21 cellular contexts compared by ENCODE assay signal in genomic region chr6:169638915-169639314, GRCh38.
DNase-seq lines count a peak whose midpoint lies in the region; ATAC-seq and TF ChIP-seq lines count a peak whose summit lies in the region.
"Had no signal": no experiment of that assay in that cellular context is flagged by ENCODE, and none has a peak within 500 bp of the region (broad histone marks: within the 10 kb centered on the region; RNA-seq: fewer than 3 reads in every experiment).

No MANE protein-coding gene starts in this region.

- no peaks in the 10 kb centered on the region for H3K4me1 Mint-ChIP-seq in effector memory CD8-positive, alpha-beta T cell (ENCODE audit: low read depth in 2 of 2)
- H3K4me1 Mint-ChIP-seq: CD8-positive, alpha-beta memory T cell had no signal

- H3K36me3 ChIP-seq in DND-41 (ENCODE audit: insufficient read depth, low read length): peaks cover 9% of the 10 kb centered on the region; the same call in 1 of the 2 replicates
- no peaks in the 10 kb centered on the region; a peak in 1 of 4 replicates for H3K36me3 ChIP-seq in HCT116 (ENCODE audit: control insufficient read depth in 1 of 2, insufficient read depth in 2 of 2, low read length in 2 of 2)
- H3K36me3 ChIP-seq in trophoblast cell (ENCODE audit: control insufficient read depth in 1 of 2, insufficient read depth in 2 of 2, low read length in 2 of 2): peaks cover 6 to 13% of the 10 kb centered on the region in 2 experiments

- H3K4ac ChIP-seq in trophoblast cell (ENCODE audit: low read depth, low read length): no peak overlapping the region

- no peak overlapping the region for H2AK5ac ChIP-seq in trophoblast cell (ENCODE audit: low read length)

- no CpG with 5 or more reads among the region's 19 CpGs for WGBS in trophoblast cell (ENCODE audit: extremely low coverage, insufficient coverage, insufficient read length)

- H3K27ac ChIP-seq in DND-41 (ENCODE audit: low read length) (no peak overlapping the region), HCT116 (ENCODE audit: low read depth, low read length) (no peak overlapping the region), trophoblast cell (ENCODE audit: low read depth, low read length) (no peak overlapping the region)
- H3K27ac ChIP-seq: KMS-11 had no signal

- H3K9me3 ChIP-seq in DND-41 (ENCODE audit: insufficient read depth, low read length, severe bottlenecking): no peaks in the 10 kb centered on the region
- H3K9me3 ChIP-seq in HCT116 (ENCODE audit: control insufficient read depth in 1 of 2, insufficient read depth in 1 of 2, low read depth in 1 of 2, low read length in 2 of 2): no peaks in the 10 kb centered on the region
- H3K9me3 ChIP-seq in trophoblast cell (ENCODE audit: insufficient read depth, low read depth, low read length): peaks cover 1% of the 10 kb centered on the region

- H3K9ac ChIP-seq in DND-41 (ENCODE audit: low read depth, low read length): no peak overlapping the region
- no peak overlapping the region for H3K9ac ChIP-seq in HCT116 (ENCODE audit: low read length)
- H3K9ac ChIP-seq in trophoblast cell (ENCODE audit: low read length): no peak overlapping the region
- H3K9ac ChIP-seq: KMS-11 had no signal

- H2BK5ac ChIP-seq in trophoblast cell (ENCODE audit: low read depth, low read length, poor library complexity): no peak overlapping the region

- H3K9me2 ChIP-seq in HCT116 (ENCODE audit: insufficient read depth): no peaks in the 10 kb centered on the region

- no peak overlapping the region for H3K4me3 Mint-ChIP-seq in effector memory CD8-positive, alpha-beta T cell

- no peak overlapping the region for H3K23ac ChIP-seq in trophoblast cell (ENCODE audit: low read length)

- BruUV-seq in HCT116 (replicated peaks; lab: Mats Ljungman, UMichigan): no TSS peak

- no peak overlapping the region for H3K4me2 ChIP-seq in DND-41 (ENCODE audit: insufficient read depth, low read length)
- no peak overlapping the region for H3K4me2 ChIP-seq in HCT116 (ENCODE audit: low read length)
- H3K4me2 ChIP-seq in trophoblast cell (ENCODE audit: low read length): no peak overlapping the region
- H3K4me2 ChIP-seq: KMS-11 had no signal

- H3K79me2 ChIP-seq in DND-41 (ENCODE audit: insufficient read depth, low read length) (no peaks in the 10 kb centered on the region), HCT116 (ENCODE audit: insufficient read depth, low read length) (no peaks in the 10 kb centered on the region), trophoblast cell (ENCODE audit: control insufficient read depth, insufficient read depth, low read length, poor library complexity) (no peaks in the 10 kb centered on the region)

- H3K4me1 ChIP-seq in DND-41 (ENCODE audit: insufficient read depth, low read length) (no peaks in the 10 kb centered on the region), HCT116 (ENCODE audit: control insufficient read depth in 1 of 2, insufficient read depth in 2 of 2, low read length in 2 of 2) (no peaks in the 10 kb centered on the region), trophoblast cell (ENCODE audit: control insufficient read depth in 1 of 2, insufficient read depth in 2 of 2, low read length in 2 of 2) (peaks cover 0 to 2% of the 10 kb centered on the region in 2 experiments)

- TF ChIP-seq RAD21 in HCT116 (IDR thresholded peaks at IDR 0.05; ENCODE audit: low read depth): no peak

- no peak for DNase-seq in DND-41
- no peak for DNase-seq in HCT116 (ENCODE audit: low read depth, low spot score)
- no peak for DNase-seq in left colon
- no peak for DNase-seq in trophoblast cell
- DNase-seq in activated naive CD4-positive, alpha-beta T cell treated with Interleukin-2 at 50 U/mL for 16 hours: no peak
- DNase-seq in effector memory CD8-positive, alpha-beta T cell: no peak
- no peak for DNase-seq in NCI-H2029 treated with DMSO at 0.1 percent for 48 hours (lab: John Stamatoyannopoulos, UW)
- DNase-seq: ACHN; C1 segment of cervical spinal cord; CD8-positive, alpha-beta memory T cell; GOT3; MV-4-11; NCI-H1694 treated with DMSO at 0.1 percent for 48 hours; NCI-H2107; NCI-H2227 treated with DMSO at 0.1 percent for 48 hours; NCI-H510A treated with DMSO at 0.1 percent for 48 hours; NCI-H774; OCI-M1; RPMI8226; SIG-M5 had no signal

- TF ChIP-seq CTCF in DND-41 (IDR thresholded peaks at IDR 0.05; ENCODE audit: borderline replicate concordance, extremely low read depth, low read length, poor library complexity, severe bottlenecking) (no peak), HCT116 (IDR thresholded peaks at IDR 0.05 in 2 of 3, conservative IDR thresholded peaks at IDR 0.05 in 1 of 3; ENCODE audit: borderline replicate concordance in 1 of 3, insufficient read depth in 1 of 3, low read depth in 2 of 3, low read length in 2 of 3) (no peak)

- no peaks in the 10 kb centered on the region for H3K27me3 Mint-ChIP-seq in effector memory CD8-positive, alpha-beta T cell
- H3K27me3 Mint-ChIP-seq: CD8-positive, alpha-beta memory T cell had no signal

- no peak overlapping the region for H3K18ac ChIP-seq in trophoblast cell (ENCODE audit: low read length)

- H3K4me3 ChIP-seq in DND-41 (ENCODE audit: low read depth in 1 of 2, low read length in 2 of 2): no peak overlapping the region
- no peak overlapping the region for H3K4me3 ChIP-seq in HCT116 (replicated peaks in 1 of 2; ENCODE audit: low read depth in 1 of 2, low read length in 2 of 2)
- H3K4me3 ChIP-seq in trophoblast cell (ENCODE audit: low read depth, low read length): peak overlapping the region; percentile 51

- RAD21 ChIA-PET in HCT116 (lab: Charles Lee; ENCODE audit: low non-redundant PET in 1 of 2, low total read pairs in 2 of 2, uncharacterized antibody in 2 of 2, unreplicated experiment in 2 of 2): no interaction called here

- CTCF ChIA-PET in HCT116 (lab: Charles Lee): no interaction called here

- H4K91ac ChIP-seq in trophoblast cell (ENCODE audit: low read depth, low read length): no peak overlapping the region

- POLR2A ChIA-PET in HCT116 (lab: Charles Lee): no interaction called here

- peak overlapping the region; percentile 49 for H4K12ac ChIP-seq in trophoblast cell (ENCODE audit: low read depth, low read length)

- H3K36me3 Mint-ChIP-seq in effector memory CD8-positive, alpha-beta T cell (ENCODE audit: insufficient read depth): peaks cover 8% of the 10 kb centered on the region

- H3K27me3 ChIP-seq in DND-41 (ENCODE audit: insufficient read depth, low read length, poor library complexity) (no peaks in the 10 kb centered on the region), HCT116 (ENCODE audit: insufficient read depth, low read length) (no peaks in the 10 kb centered on the region), trophoblast cell (ENCODE audit: insufficient read depth, low read length) (no peaks in the 10 kb centered on the region)

- no peaks in the 10 kb centered on the region for H4K20me1 ChIP-seq in DND-41 (ENCODE audit: insufficient read depth, low read length)
- H4K20me1 ChIP-seq in HCT116 (ENCODE audit: insufficient read depth): no peaks in the 10 kb centered on the region

- ATAC-seq in DND-41 (ENCODE audit: insufficient read depth, low read depth): 0 out of 3 replicates have a peak, but pooled peaks have one; percentile 12
- ATAC-seq in HCT116: peak; percentile 22; the same call in 1 of the 2 replicates
- ATAC-seq in left colon: peak; percentile 20
- no peak for ATAC-seq in effector memory CD8-positive, alpha-beta T cell (replicated peaks)

- no peak for TF ChIP-seq POLR2A in HCT116 (IDR thresholded peaks at IDR 0.05; ENCODE audit: borderline replicate concordance, extremely low read depth, insufficient read depth, insufficient read length)

- H3K27ac Mint-ChIP-seq in effector memory CD8-positive, alpha-beta T cell: peak overlapping the region in 1 of 2 donors; percentile 4

- no peak overlapping the region for H3K14ac ChIP-seq in trophoblast cell (ENCODE audit: low read length)

- intact Hi-C loops in HCT116 (cut with micrococcal nuclease) (no loop called here), left colon (cut with DNase I, micrococcal nuclease) (no loop called here)

- H2BK12ac ChIP-seq in trophoblast cell (ENCODE audit: low read length): no peak overlapping the region

- H2AFZ ChIP-seq in DND-41 (ENCODE audit: low read depth, low read length): no peak overlapping the region
- H2AFZ ChIP-seq in HCT116 (ENCODE audit: low read depth, low read length, poor library complexity, severe bottlenecking): no peak overlapping the region
- no peak overlapping the region for H2AFZ ChIP-seq in trophoblast cell (ENCODE audit: insufficient read depth, low read length, poor library complexity)

- H3K9me3 Mint-ChIP-seq in effector memory CD8-positive, alpha-beta T cell: no peaks in the 10 kb centered on the region
- H3K9me3 Mint-ChIP-seq: CD8-positive, alpha-beta memory T cell had no signal

- H2BK120ac ChIP-seq in trophoblast cell (ENCODE audit: insufficient read depth, low read length, poor library complexity): no peak overlapping the region

- H4K8ac ChIP-seq in trophoblast cell (ENCODE audit: low read depth, low read length): no peak overlapping the region

- H3K79me1 ChIP-seq in trophoblast cell (ENCODE audit: low read length): no peaks in the 10 kb centered on the region

TF ChIP-seq in HCT116, 20 proteins besides CTCF, POLR2A, EP300 and RAD21 (continues in another document):
- no peak for TF ChIP-seq FOSL1 (IDR thresholded peaks at IDR 0.05; ENCODE audit: low read depth)
- TF ChIP-seq ZBTB33 (IDR thresholded peaks at IDR 0.05; ENCODE audit: extremely low read depth, insufficient replicate concordance, low read length): no peak
- no peak for TF ChIP-seq POLR2AphosphoS5 (IDR thresholded peaks at IDR 0.05; ENCODE audit: low read depth, low read length)
- TF ChIP-seq SIN3A (IDR thresholded peaks at IDR 0.05; ENCODE audit: low read depth): no peak
- no peak for TF ChIP-seq EZH2 (IDR thresholded peaks at IDR 0.05)
- TF ChIP-seq SP1 (IDR thresholded peaks at IDR 0.05; ENCODE audit: low read depth): no peak
- TF ChIP-seq MAX (IDR thresholded peaks at IDR 0.05): no peak
- no peak for TF ChIP-seq EGR1 (IDR thresholded peaks at IDR 0.05; ENCODE audit: low read depth)
